9 cellular contexts compared by ENCODE assay signal in the genomic region with DNA sequence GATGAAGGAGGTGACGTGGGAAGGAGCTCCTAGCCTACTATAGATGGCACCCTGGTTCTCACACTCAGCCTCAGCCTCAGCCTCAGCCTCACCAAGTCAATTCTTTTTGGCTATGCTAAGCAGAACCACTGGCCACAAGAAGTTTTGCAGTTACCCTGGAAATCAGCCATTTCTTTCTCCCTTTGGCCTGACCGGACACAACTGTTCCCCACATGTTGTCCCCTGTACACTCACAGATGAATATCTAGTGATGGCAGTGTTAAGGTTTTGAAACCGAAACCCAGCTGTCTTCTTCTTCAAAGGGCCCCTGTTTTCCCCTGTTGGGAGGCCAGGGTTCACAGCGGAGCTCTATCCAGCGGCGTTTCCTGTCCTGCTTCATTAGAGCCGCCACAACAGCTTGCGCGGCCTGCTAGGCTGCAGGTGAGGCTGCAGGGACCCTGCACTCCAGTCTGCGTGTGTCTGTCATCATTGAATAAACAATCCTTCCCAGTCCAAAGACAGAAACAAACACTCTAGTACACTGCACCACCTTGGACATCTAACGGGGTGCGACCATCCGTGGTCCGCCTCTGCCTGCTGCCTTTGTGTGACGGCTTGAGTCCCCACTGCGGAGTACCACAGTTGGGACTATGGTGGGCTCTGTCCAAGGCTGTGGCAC.
DNase-seq lines count a peak whose midpoint lies in the region; ATAC-seq and TF ChIP-seq lines count a peak whose summit lies in the region.
"Had no signal": no experiment of that assay in that cellular context is flagged by ENCODE, and none has a peak within 500 bp of the region (broad histone marks: within the 10 kb centered on the region; RNA-seq: fewer than 3 reads in every experiment).

No MANE protein-coding gene starts in this region.

- no peaks in the 10 kb centered on the region for H4K20me1 ChIP-seq in KMS-11 (ENCODE audit: insufficient read depth)

- H3K4me1 ChIP-seq in KMS-11 (ENCODE audit: low read depth, poor library complexity, severe bottlenecking) = peaks cover 60% of the 10 kb centered on the region
- peaks cover 0 to 24% (median 10%) of the 10 kb centered on the region in 3 donors for H3K4me1 ChIP-seq in esophagus squamous epithelium

- TF ChIP-seq POLR2A in esophagus squamous epithelium (IDR thresholded peaks at IDR 0.05) = no peak

- TF ChIP-seq CTCF in KMS-11 (conservative IDR thresholded peaks at IDR 0.05; ENCODE audit: low read depth, low read length) = no peak
- no peak for TF ChIP-seq CTCF in esophagus squamous epithelium (IDR thresholded peaks at IDR 0.05)

- intact Hi-C loops in left ventricle myocardium superior (cut with micrococcal nuclease) (no loop called here), esophagus squamous epithelium (cut with DNase I) (no loop called here)

- H3K27me3 ChIP-seq in KMS-11 (ENCODE audit: insufficient read depth, low read depth) (no peaks in the 10 kb centered on the region), esophagus squamous epithelium (no peaks in the 10 kb centered on the region)

- H3K79me2 ChIP-seq in KMS-11 (ENCODE audit: insufficient read depth, low read depth) = no peaks in the 10 kb centered on the region

- 78 to 88% methylated on average over 9 to 13 of the region's 16 CpGs for WGBS in esophagus squamous epithelium, 2 donors

- DNase-seq in NOMO-1 treated with DMSO at 0.1 percent for 48 hours (lab: John Stamatoyannopoulos, UW; ENCODE audit: unreplicated experiment) (peak; percentile 31), NOMO-1 treated with dmso at 0.1 percent for 144 hours (lab: John Stamatoyannopoulos, UW; ENCODE audit: unreplicated experiment) (no peak), left ventricle myocardium superior (no peak), esophagus squamous epithelium (lab: John Stamatoyannopoulos, UW) (no peak), NCI-H128 (lab: John Stamatoyannopoulos, UW; ENCODE audit: unreplicated experiment) (no peak), SW 1271 (lab: John Stamatoyannopoulos, UW) (no peak)

- H3K4me2 ChIP-seq in KMS-11 = peak overlapping the region; percentile 88

- no peaks in the 10 kb centered on the region for H3K9me3 ChIP-seq in esophagus squamous epithelium

- H3K36me3 ChIP-seq in KMS-11 (ENCODE audit: insufficient read depth) = no peaks in the 10 kb centered on the region
- no peaks in the 10 kb centered on the region for H3K36me3 ChIP-seq in esophagus squamous epithelium

- H2AFZ ChIP-seq in KMS-11 (ENCODE audit: low read depth) = no peak overlapping the region

- H3K4me3 ChIP-seq in KMS-11 (IDR thresholded peaks at IDR 0.05; ENCODE audit: insufficient read depth, low read depth, low read length) (no peak overlapping the region), esophagus squamous epithelium (no peak overlapping the region)

- peak overlapping the region; percentile 78 for H3K27ac ChIP-seq in KMS-11
- peak overlapping the region in 2 of 4 donors; percentile 12 to 52 for H3K27ac ChIP-seq in esophagus squamous epithelium
- H3K27ac ChIP-seq: C4-2B had no signal

- ATAC-seq in GM21717 (IDR thresholded peaks at IDR 0.05; ENCODE audit: unreplicated experiment) (peak; percentile 96), left ventricle myocardium superior (peak; percentile 60)

- H3K9ac ChIP-seq in KMS-11 = peak overlapping the region; percentile 39; the same call in 1 of the 2 replicates
